ENCODE assay signal across 12 cellular contexts in genomic region chr12:133256321-133256720, GRCh38. TPM values are rescaled to one million over a fixed set of nuclear protein-coding genes. Genes with fewer than 3 reads are reported as not detected.
"Had no signal": no experiment of that assay in that cellular context is flagged by ENCODE, and none has a peak within 500 bp of the region (broad histone marks: within the 10 kb centered on the region; RNA-seq: fewer than 3 reads in every experiment).

No MANE protein-coding gene starts in this region.

- H3K27ac ChIP-seq: GM23248 had no signal

- DNase-seq: GM23248, GOT3, H7, H9, HCEC 1CT, HFFc6 had no signal

- H3K4me2 ChIP-seq: GM23338 had no signal

- H3K4me1 ChIP-seq: HAP-1 had no signal

- ATAC-seq: GM23338, HCT116 had no signal

- FAIRE-seq: H1, H54 had no signal

- H3K9me3 ChIP-seq: HAP-1 had no signal

- H3K4me3 ChIP-seq: GM23248, GM23338, HAP-1 had no signal

RNA-seq across cellular contexts. Expression of gene ANHX, which starts 20.6 kb away (rescaled TPM):
- total RNA-seq: GM23248, GM23338, H1, H4, H7, H9, HFFc6 had no signal
- polyA plus RNA-seq: GM23248, GM23338, H1 had no signal
